In genomic region chr9:36328798-36329411, GRCh38 we compare ENCODE assay signal across 8 cellular contexts.
DNase-seq lines count a peak whose midpoint lies in the region; ATAC-seq and TF ChIP-seq lines count a peak whose summit lies in the region.

No MANE protein-coding gene starts in this region.

- H2AFZ ChIP-seq in fibroblast of lung (ENCODE audit: low read length) (no peak overlapping the region), neural progenitor cell (replicated peaks) (no peak overlapping the region)

- H3K36me3 ChIP-seq in fibroblast of lung (ENCODE audit: control insufficient read depth, insufficient read depth, low read length) (no peaks in the 10 kb centered on the region), neural progenitor cell (no peaks in the 10 kb centered on the region)

- H3K4me3 ChIP-seq in fibroblast of lung (replicated peaks in 1 of 4; ENCODE audit: control extremely low read depth in 1 of 4, insufficient read depth in 1 of 4, low read depth in 3 of 4, low read length in 4 of 4) (no peak overlapping the region), neural progenitor cell (no peak overlapping the region)

- no peaks in the 10 kb centered on the region for H3K27me3 ChIP-seq in fibroblast of lung (ENCODE audit: control insufficient read depth, insufficient read depth, low read length)
- no peaks in the 10 kb centered on the region for H3K27me3 ChIP-seq in neural progenitor cell

- no peaks in the 10 kb centered on the region for H3K9me3 Mint-ChIP-seq in neural progenitor cell

- peaks cover 10% of the 10 kb centered on the region for H3F3A ChIP-seq in neural progenitor cell (ENCODE audit: low read depth)

- H4K20me1 ChIP-seq in fibroblast of lung (ENCODE audit: control insufficient read depth, extremely low read depth, insufficient read depth, low read length), result no peaks in the 10 kb centered on the region
- H4K20me1 ChIP-seq in neural progenitor cell (ENCODE audit: low read depth), result no peaks in the 10 kb centered on the region

- peak overlapping the region; percentile 39 for H3K4me2 ChIP-seq in fibroblast of lung (ENCODE audit: extremely low read depth, insufficient read depth, low read length)
- H3K4me2 ChIP-seq in neural progenitor cell, result no peak overlapping the region

- H3K27ac ChIP-seq in fibroblast of lung (ENCODE audit: insufficient read depth, low read length), result no peak overlapping the region
- no peak overlapping the region for H3K27ac ChIP-seq in neural progenitor cell

- no peaks in the 10 kb centered on the region for H3K4me1 Mint-ChIP-seq in neural progenitor cell

- ATAC-seq in GM18517 (IDR thresholded peaks at IDR 0.05; ENCODE audit: unreplicated experiment), result peak; percentile 59
- peak; percentile 56 to 72 for ATAC-seq in activated CD4-positive, CD25-positive, alpha-beta regulatory T cell treated with anti-CD3 and anti-CD28 coated beads, Interleukin-2, amount 50 U/mL, for 24 hours
- ATAC-seq in HG03469 (IDR thresholded peaks at IDR 0.05; ENCODE audit: unreplicated experiment), result no peak

- H3K36me3 Mint-ChIP-seq in neural progenitor cell, result peaks cover 1% of the 10 kb centered on the region

- no peaks in the 10 kb centered on the region for H3K9me3 ChIP-seq in fibroblast of lung (ENCODE audit: control insufficient read depth, insufficient read depth, low read depth, low read length)
- H3K9me3 ChIP-seq in neural progenitor cell (ENCODE audit: low read depth), result no peaks in the 10 kb centered on the region

- H3K79me2 ChIP-seq in fibroblast of lung (ENCODE audit: control insufficient read depth, insufficient read depth, low read length), result no peaks in the 10 kb centered on the region
- H3K79me2 ChIP-seq in neural progenitor cell (ENCODE audit: low read depth), result no peaks in the 10 kb centered on the region

- H3K9ac ChIP-seq in fibroblast of lung (ENCODE audit: insufficient read depth, low read length) (no peak overlapping the region), neural progenitor cell (no peak overlapping the region)

- TF ChIP-seq CTCF in fibroblast of lung (conservative IDR thresholded peaks at IDR 0.05 in 1 of 2, IDR thresholded peaks at IDR 0.05 in 1 of 2; ENCODE audit: low read depth in 1 of 2, low read length in 2 of 2) (peak; percentile 74 to 75), neural progenitor cell (IDR thresholded peaks at IDR 0.05) (peak; percentile 93)

- H3K4me1 ChIP-seq in fibroblast of lung (ENCODE audit: control insufficient read depth, extremely low read depth, insufficient read depth, low read length) (no peaks in the 10 kb centered on the region), neural progenitor cell (no peaks in the 10 kb centered on the region)

- peaks cover 4% of the 10 kb centered on the region for H3K27me3 Mint-ChIP-seq in neural progenitor cell (ENCODE audit: insufficient read depth, low read depth)

- DNase-seq in CD1c-positive myeloid dendritic cell (ENCODE audit: extremely low spot score), result peak; percentile 75
- DNase-seq in NCI-H2196 (lab: John Stamatoyannopoulos, UW; ENCODE audit: unreplicated experiment), result peak; percentile 71
- peak; percentile 57 to 87 for DNase-seq in fibroblast of lung (ENCODE audit: low read depth in 2 of 2)
- peak; percentile 68 for DNase-seq in neural progenitor cell (ENCODE audit: low spot score)
- no peak for DNase-seq in islet precursor cell

- H3K4me3 Mint-ChIP-seq in neural progenitor cell, result no peak overlapping the region

- no peak overlapping the region for H3K27ac Mint-ChIP-seq in neural progenitor cell
